In genomic region chr9:677461-678097, GRCh38 we compare ENCODE assay signal across 8 cellular contexts.
DNase-seq lines count a peak whose midpoint lies in the region; ATAC-seq, FAIRE-seq and TF ChIP-seq lines count a peak whose summit lies in the region.

No MANE protein-coding gene starts in this region.

- H3K9ac ChIP-seq in mammary epithelial cell (ENCODE audit: insufficient read depth, low read length) = peak overlapping the region; percentile 69

- no peaks in the 10 kb centered on the region for H3K9me3 ChIP-seq in mammary epithelial cell (replicated peaks; ENCODE audit: insufficient read depth, low read length)
- H3K9me3 ChIP-seq in mononuclear cell (ENCODE audit: low read depth, low read length) = no peaks in the 10 kb centered on the region
- H3K9me3 ChIP-seq in vagina = no peaks in the 10 kb centered on the region

- peaks cover 46% of the 10 kb centered on the region for H3K4me1 Mint-ChIP-seq in activated naive CD4-positive, alpha-beta T cell treated with anti-CD3 and anti-CD28 coated beads, Interleukin-2, amount 50 U/mL, for 24 hours

- H3K4me1 ChIP-seq in mammary epithelial cell (ENCODE audit: insufficient read depth, low read length) (peaks cover 62% of the 10 kb centered on the region), mononuclear cell (ENCODE audit: insufficient read depth, low read length) (peaks cover 8% of the 10 kb centered on the region), vagina (peaks cover 55% of the 10 kb centered on the region)

- H3K27me3 Mint-ChIP-seq in activated naive CD4-positive, alpha-beta T cell treated with anti-CD3 and anti-CD28 coated beads, Interleukin-2, amount 50 U/mL, for 24 hours = no peaks in the 10 kb centered on the region

- H3K4me2 ChIP-seq in mammary epithelial cell (ENCODE audit: insufficient read depth, low read depth, low read length) = peak overlapping the region; percentile 86

- H3K27ac ChIP-seq in mammary epithelial cell (ENCODE audit: insufficient read depth, low read depth, low read length) (peak overlapping the region; percentile 96), vagina (peak overlapping the region; percentile 82)

- 4% methylated on average over 11 of the region's 11 CpGs for WGBS in mammary epithelial cell (ENCODE audit: low coverage, missing lambda C conversion rate)

- CTCF ChIA-PET in mammary epithelial cell (lab: Charles Lee; ENCODE audit: low non-redundant PET) = no interaction called here

- H2AFZ ChIP-seq in mammary epithelial cell (ENCODE audit: low read depth, low read length) = peak overlapping the region; percentile 57

- H3K27me3 ChIP-seq in mammary epithelial cell (ENCODE audit: insufficient read depth, low read length) = no peaks in the 10 kb centered on the region
- H3K27me3 ChIP-seq in mononuclear cell (ENCODE audit: insufficient read depth, low read length) = no peaks in the 10 kb centered on the region
- H3K27me3 ChIP-seq in vagina = no peaks in the 10 kb centered on the region

- DNase-seq in activated naive CD4-positive, alpha-beta T cell treated with Interleukin-2 at 50 U/mL for 16 hours = no peak
- no peak for DNase-seq in mammary epithelial cell
- no peak for DNase-seq in vagina (ENCODE audit: extremely low spot score in 2 of 2)
- no peak for DNase-seq in left colon
- DNase-seq in D721Med (ENCODE audit: insufficient read length, low spot score) = no peak

- H3K36me3 Mint-ChIP-seq in activated naive CD4-positive, alpha-beta T cell treated with anti-CD3 and anti-CD28 coated beads, Interleukin-2, amount 50 U/mL, for 24 hours = peaks cover 3% of the 10 kb centered on the region

- in situ Hi-C loops in mammary epithelial cell (cut with MboI; ENCODE audit: low sequenced_read_pairs in 2 of 2) = no loop called here

- H3K27ac Mint-ChIP-seq in activated naive CD4-positive, alpha-beta T cell treated with anti-CD3 and anti-CD28 coated beads, Interleukin-2, amount 50 U/mL, for 24 hours = peak overlapping the region; percentile 37

- H3K36me3 ChIP-seq in mammary epithelial cell (ENCODE audit: insufficient read depth, low read length) (no peaks in the 10 kb centered on the region), vagina (no peaks in the 10 kb centered on the region)

- H3K4me3 Mint-ChIP-seq in activated naive CD4-positive, alpha-beta T cell treated with anti-CD3 and anti-CD28 coated beads, Interleukin-2, amount 50 U/mL, for 24 hours = peak overlapping the region; percentile 76

- TF ChIP-seq CTCF in mammary epithelial cell (conservative IDR thresholded peaks at IDR 0.05 in 1 of 2, IDR thresholded peaks at IDR 0.05 in 1 of 2; ENCODE audit: extremely low read depth in 1 of 2, insufficient read depth in 1 of 2, low read depth in 1 of 2, low read length in 2 of 2) (no peak), vagina (IDR thresholded peaks at IDR 0.05) (no peak), D721Med (IDR thresholded peaks at IDR 0.05; ENCODE audit: insufficient read depth, missing control alignments) (no peak)

- H4K20me1 ChIP-seq in mammary epithelial cell (ENCODE audit: insufficient read depth, low read length) = no peaks in the 10 kb centered on the region

- BruUV-seq in mammary epithelial cell (replicated peaks; lab: Mats Ljungman, UMichigan) = TSS peak; percentile 11

- peak overlapping the region; percentile 2 to 48 (median 43) for H3K4me3 ChIP-seq in mammary epithelial cell (replicated peaks in 1 of 3; ENCODE audit: insufficient read depth in 1 of 3, low read depth in 2 of 3, low read length in 3 of 3)
- peak overlapping the region; percentile 15 for H3K4me3 ChIP-seq in mononuclear cell (ENCODE audit: low read length)
- H3K4me3 ChIP-seq in vagina = peak overlapping the region; percentile 33 to 36

- intact Hi-C loops in mammary epithelial cell (cut with micrococcal nuclease) = loop anchor here (2.0 kb wide), 2 partner anchors 31 to 75 kb away; no protein-coding TSS in a partner anchor
- intact Hi-C loops in vagina (cut with DNase I) = no loop called here
- intact Hi-C loops in left colon (cut with DNase I, micrococcal nuclease) = no loop called here

- ATAC-seq in left colon = no peak
- ATAC-seq in HG03025 (IDR thresholded peaks at IDR 0.05; ENCODE audit: low FRiP score, unreplicated experiment) = no peak

- dilution Hi-C loops in mammary epithelial cell (cut with HindIII; ENCODE audit: low sequenced_read_pairs) = no loop called here

- H3K79me2 ChIP-seq in mammary epithelial cell (ENCODE audit: insufficient read depth, low read length) = peaks cover 13% of the 10 kb centered on the region

- FAIRE-seq in D721Med (lab: Jason Lieb, UNC) = no peak

- H3K9me3 Mint-ChIP-seq in activated naive CD4-positive, alpha-beta T cell treated with anti-CD3 and anti-CD28 coated beads, Interleukin-2, amount 50 U/mL, for 24 hours = no peaks in the 10 kb centered on the region

- no peak for TF ChIP-seq POLR2A in vagina (IDR thresholded peaks at IDR 0.05)
